Comparison of ENCODE assay signal across 13 cellular contexts in the genomic region with DNA sequence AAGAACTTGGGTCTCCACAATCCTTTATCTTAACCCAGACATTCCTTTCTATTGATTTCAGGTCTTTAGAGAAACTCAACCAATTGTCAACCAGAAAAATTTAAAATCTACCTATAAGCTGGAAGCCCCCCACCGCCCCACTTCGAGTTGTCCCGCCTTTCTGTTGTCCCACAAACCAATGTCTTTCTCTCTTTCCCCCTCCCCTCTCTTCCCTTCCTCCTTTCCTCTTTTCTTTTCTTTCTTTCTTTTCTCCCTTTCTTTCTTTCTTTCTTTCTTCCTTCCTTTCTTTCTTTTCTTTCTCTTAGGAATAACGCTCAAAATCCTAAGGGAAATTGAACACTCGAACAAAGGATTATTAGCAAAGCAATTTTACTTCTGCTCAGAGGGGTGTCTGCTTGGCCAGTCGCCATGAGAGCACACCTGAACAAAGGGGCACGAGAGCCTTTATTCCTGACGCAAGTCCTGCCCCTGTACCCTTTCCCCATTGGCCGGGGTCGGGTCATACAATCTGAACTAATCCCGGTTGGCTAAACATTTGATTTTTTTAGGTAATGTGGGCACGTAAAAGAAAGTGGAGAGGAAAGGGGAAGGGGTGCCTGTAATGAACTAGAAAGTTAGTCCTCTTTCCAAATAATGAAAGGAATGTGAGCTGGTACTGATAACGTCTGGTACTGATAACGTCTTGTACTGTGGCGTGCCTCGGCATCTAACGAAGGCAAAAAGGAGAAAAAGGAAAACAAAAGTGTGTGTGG. TPM values are rescaled to one million over a fixed set of nuclear protein-coding genes. Genes with fewer than 3 reads are reported as not detected.
DNase-seq lines count a peak whose midpoint lies in the region; ATAC-seq, FAIRE-seq and TF ChIP-seq lines count a peak whose summit lies in the region.
"Had no signal": no experiment of that assay in that cellular context is flagged by ENCODE, and none has a peak within 500 bp of the region (broad histone marks: within the 10 kb centered on the region; RNA-seq: fewer than 3 reads in every experiment).

No MANE protein-coding gene starts in this region.

- H3K4me3 ChIP-seq in hepatocyte = no peak overlapping the region

- H3K4me1 Mint-ChIP-seq in activated T-cell treated with anti-CD3 and anti-CD28 coated beads, Interleukin-2, amount 50 U/mL, for 72 hours (ENCODE audit: low read depth) = peaks cover 67% of the 10 kb centered on the region
- peaks cover 40% of the 10 kb centered on the region for H3K4me1 Mint-ChIP-seq in T-helper 17 cell
- peaks cover 62% of the 10 kb centered on the region for H3K4me1 Mint-ChIP-seq in stimulated activated effector memory CD8-positive, alpha-beta T cell treated with anti-CD3 and anti-CD28 coated beads, Interleukin-12 subunit alpha, Interleukin-12 subunit beta, amount 100 ng/mL, for 72 hours

- peak overlapping the region; percentile 81 for H3K27ac ChIP-seq in hepatocyte

- H3K4me3 Mint-ChIP-seq in activated T-cell treated with anti-CD3 and anti-CD28 coated beads, Interleukin-2, amount 50 U/mL, for 72 hours = peak overlapping the region; percentile 66 to 87
- H3K4me3 Mint-ChIP-seq in T-helper 17 cell = peak overlapping the region; percentile 67
- H3K4me3 Mint-ChIP-seq in stimulated activated effector memory CD8-positive, alpha-beta T cell treated with anti-CD3 and anti-CD28 coated beads, Interleukin-12 subunit alpha, Interleukin-12 subunit beta, amount 100 ng/mL, for 72 hours = no peak overlapping the region

- 62% methylated on average over 17 of the region's 17 CpGs for WGBS in hepatocyte (ENCODE audit: low lambda C conversion rate, missing lambda C conversion rate)

- no peak overlapping the region for H2AFZ ChIP-seq in hepatocyte

- H3K27me3 ChIP-seq in hepatocyte = no peaks in the 10 kb centered on the region

- FAIRE-seq in frontal cortex (lab: Jason Lieb, UNC) = no peak
- FAIRE-seq: urothelium cell line had no signal

- peaks cover 11% of the 10 kb centered on the region for H3K27me3 Mint-ChIP-seq in activated T-cell treated with anti-CD3 and anti-CD28 coated beads, Interleukin-2, amount 50 U/mL, for 72 hours (ENCODE audit: low read depth)
- H3K27me3 Mint-ChIP-seq in T-helper 17 cell = no peaks in the 10 kb centered on the region

- H3K4me1 ChIP-seq in hepatocyte (ENCODE audit: insufficient read depth) = peaks cover 5% of the 10 kb centered on the region

- H3K79me2 ChIP-seq in hepatocyte = peaks cover 14% of the 10 kb centered on the region

- DNase-seq in activated T-cell treated with anti-CD3 and anti-CD28 coated beads, Interleukin-2, amount 50 U/mL, for 72 hours = no peak
- DNase-seq in activated T-cell treated with anti-CD3 and anti-CD28 coated beads, Interleukin-2, amount 50 U/mL, for 48 hours = no peak
- DNase-seq in T-helper 17 cell (no peak), hepatocyte (ENCODE audit: low spot score) (no peak), frontal cortex (ENCODE audit: low spot score in 2 of 2) (no peak), RKO (ENCODE audit: low spot score) (no peak), NCI-H1048 (lab: John Stamatoyannopoulos, UW) (no peak)
- DNase-seq in stimulated activated effector memory CD8-positive, alpha-beta T cell treated with anti-CD3 and anti-CD28 coated beads, Interleukin-12 subunit alpha, Interleukin-12 subunit beta, amount 100 ng/mL, for 72 hours (ENCODE audit: low spot score in 2 of 2) = no peak
- DNase-seq: amniotic stem cell, cortex of kidney, NCI-H345 had no signal

- H3K9me3 ChIP-seq in T-helper 17 cell (ENCODE audit: control insufficient read depth, low read length, poor library complexity, severe bottlenecking) = no peaks in the 10 kb centered on the region
- H3K9me3 ChIP-seq in hepatocyte (ENCODE audit: low read depth) = no peaks in the 10 kb centered on the region

- peaks cover 0 to 17% of the 10 kb centered on the region in 2 donors for H3K36me3 Mint-ChIP-seq in activated T-cell treated with anti-CD3 and anti-CD28 coated beads, Interleukin-2, amount 50 U/mL, for 72 hours (ENCODE audit: insufficient read depth in 2 of 2)
- H3K36me3 Mint-ChIP-seq in T-helper 17 cell (ENCODE audit: low read depth) = no peaks in the 10 kb centered on the region
- H3K36me3 Mint-ChIP-seq in stimulated activated effector memory CD8-positive, alpha-beta T cell treated with anti-CD3 and anti-CD28 coated beads, Interleukin-12 subunit alpha, Interleukin-12 subunit beta, amount 100 ng/mL, for 72 hours = peaks cover 11% of the 10 kb centered on the region

- no peak for TF ChIP-seq CTCF in hepatocyte (IDR thresholded peaks at IDR 0.05; ENCODE audit: poor library complexity)

- no peaks in the 10 kb centered on the region for H3K36me3 ChIP-seq in hepatocyte (replicated peaks; ENCODE audit: insufficient read depth, low read depth)

- H3K4me2 ChIP-seq in hepatocyte = peak overlapping the region; percentile 67

- no peaks in the 10 kb centered on the region for H3K9me3 Mint-ChIP-seq in activated T-cell treated with anti-CD3 and anti-CD28 coated beads, Interleukin-2, amount 50 U/mL, for 72 hours
- no peaks in the 10 kb centered on the region for H3K9me3 Mint-ChIP-seq in stimulated activated effector memory CD8-positive, alpha-beta T cell treated with anti-CD3 and anti-CD28 coated beads, Interleukin-12 subunit alpha, Interleukin-12 subunit beta, amount 100 ng/mL, for 72 hours

- no peaks in the 10 kb centered on the region for H4K20me1 ChIP-seq in hepatocyte (ENCODE audit: insufficient read depth, poor library complexity, severe bottlenecking)

- no peak for ATAC-seq in activated T-cell treated with anti-CD3 and anti-CD28 coated beads, Interleukin-2, amount 50 U/mL, for 72 hours (replicated peaks in 1 of 2)
- ATAC-seq in T-helper 17 cell = no peak
- no peak for ATAC-seq in stimulated activated effector memory CD8-positive, alpha-beta T cell treated with anti-CD3 and anti-CD28 coated beads, Interleukin-12 subunit alpha, Interleukin-12 subunit beta, amount 100 ng/mL, for 72 hours

- H3K9me2 ChIP-seq in hepatocyte (replicated peaks; ENCODE audit: insufficient read depth) = no peaks in the 10 kb centered on the region

- peak overlapping the region; percentile 64 for H3K27ac Mint-ChIP-seq in activated T-cell treated with anti-CD3 and anti-CD28 coated beads, Interleukin-2, amount 50 U/mL, for 72 hours
- H3K27ac Mint-ChIP-seq in T-helper 17 cell = peak overlapping the region; percentile 97
- peak overlapping the region; percentile 96 for H3K27ac Mint-ChIP-seq in stimulated activated effector memory CD8-positive, alpha-beta T cell treated with anti-CD3 and anti-CD28 coated beads, Interleukin-12 subunit alpha, Interleukin-12 subunit beta, amount 100 ng/mL, for 72 hours

RNA-seq across cellular contexts. Expression of a gene that starts 1.4 kb away (rescaled TPM):
- total RNA-seq in activated T-cell treated with anti-CD3 and anti-CD28 coated beads, Interleukin-2, amount 50 U/mL, for 72 hours = 10 to 100 TPM; 31.8 to 35.0 TPM
- 10 to 100 TPM; 18.3 to 23.1 TPM for total RNA-seq in T-helper 17 cell
- 10.0 and 25.8 TPM in 2 replicates for total RNA-seq in hepatocyte
- 9.3 and 13.1 TPM in 2 replicates for polyA plus RNA-seq in hepatocyte
- total RNA-seq in frontal cortex = 5.7 TPM

RNA-seq across cellular contexts. Expression of a gene that starts 4.9 kb away (rescaled TPM):
- total RNA-seq in activated T-cell treated with anti-CD3 and anti-CD28 coated beads, Interleukin-2, amount 50 U/mL, for 72 hours = under 1 TPM in 1 of 2 donors, not detected in 1; 0.41 TPM
- 1 to 10 TPM; 1.4 to 9.2 TPM for total RNA-seq in T-helper 17 cell
- total RNA-seq in hepatocyte = 0.84 and 2.3 TPM in 2 replicates
- 0.45 and 1.9 TPM in 2 replicates for polyA plus RNA-seq in hepatocyte
- total RNA-seq in frontal cortex = 11.4 TPM
- total RNA-seq: HT1080 had no signal

RNA-seq across cellular contexts. Expression of a gene that starts 9.5 kb away (rescaled TPM):
- total RNA-seq in activated T-cell treated with anti-CD3 and anti-CD28 coated beads, Interleukin-2, amount 50 U/mL, for 72 hours = 10 to 100 TPM; 43.3 to 51.6 TPM
- total RNA-seq in T-helper 17 cell = 10 to 100 TPM; 40.7 to 46.2 TPM
- total RNA-seq in hepatocyte = 82.7 and 82.9 TPM in 2 replicates
- 161 and 182 TPM in 2 replicates for polyA plus RNA-seq in hepatocyte
- 28.5 TPM for total RNA-seq in frontal cortex

RNA-seq across cellular contexts. Expression of a gene that starts 9.7 kb away (rescaled TPM):
- 100 to 1,000 TPM; 121 to 129 TPM for total RNA-seq in activated T-cell treated with anti-CD3 and anti-CD28 coated beads, Interleukin-2, amount 50 U/mL, for 72 hours
- total RNA-seq in T-helper 17 cell = 100 to 1,000 TPM; 168 to 172 TPM
- 68.7 and 72.2 TPM in 2 replicates for total RNA-seq in hepatocyte
- 75.0 and 83.2 TPM in 2 replicates for polyA plus RNA-seq in hepatocyte
- 83.6 TPM for total RNA-seq in frontal cortex

RNA-seq across cellular contexts. Expression of a gene that starts 26.8 kb away (rescaled TPM):
- total RNA-seq in activated T-cell treated with anti-CD3 and anti-CD28 coated beads, Interleukin-2, amount 50 U/mL, for 72 hours = 10 to 100 TPM; 24.3 to 30.2 TPM
- 10 to 100 TPM; 34.8 to 36.3 TPM for total RNA-seq in T-helper 17 cell
- total RNA-seq in hepatocyte = 21.2 and 21.4 TPM in 2 replicates
- 23.0 and 25.6 TPM in 2 replicates for polyA plus RNA-seq in hepatocyte
- total RNA-seq in frontal cortex = 12.6 TPM
